In the genomic region with DNA sequence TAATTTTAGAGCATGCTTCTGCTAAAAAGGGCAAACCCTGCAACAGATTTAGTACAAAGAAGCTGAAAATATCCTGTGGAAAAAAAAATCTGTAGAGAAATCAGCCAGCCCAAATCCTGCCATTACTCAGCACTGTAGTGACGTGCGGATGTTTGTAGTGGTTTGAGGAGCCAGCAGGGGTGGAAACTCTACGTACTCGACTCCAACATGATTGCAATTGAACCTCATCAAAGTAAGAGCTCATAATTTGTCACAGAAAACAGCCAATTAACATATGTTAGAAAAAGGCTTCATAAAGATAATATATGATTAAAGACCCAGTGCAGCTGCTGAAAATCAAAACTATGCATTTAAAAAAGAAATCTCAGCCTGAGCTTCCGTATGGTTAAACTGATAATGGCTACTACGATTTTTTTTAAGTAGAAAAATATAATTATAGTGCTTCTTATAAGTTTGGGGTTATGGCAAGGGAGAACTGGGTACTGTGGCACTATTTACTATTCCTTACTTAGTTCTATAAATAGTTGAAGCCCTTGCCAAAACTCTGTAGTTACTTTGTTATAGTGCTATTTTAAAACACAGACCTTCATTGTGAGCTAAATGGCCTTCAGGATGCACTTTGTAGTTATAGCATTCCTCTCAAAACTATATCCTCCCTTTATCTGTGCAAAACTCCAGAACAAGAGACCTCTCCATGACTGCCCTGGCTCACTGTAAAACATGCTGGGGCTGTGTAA, we compare ENCODE assay signal across 8 cellular contexts. TPM values are rescaled to one million over a fixed set of nuclear protein-coding genes. Genes with fewer than 3 reads are reported as not detected.
A peak's percentile ranks its signal among the peaks of the same experiment; 100 is the strongest.
DNase-seq lines count a peak whose midpoint lies in the region; ATAC-seq and TF ChIP-seq lines count a peak whose summit lies in the region.

No MANE protein-coding gene starts in this region.

- H3K4me3 ChIP-seq in right lobe of liver = no peak overlapping the region
- no peak overlapping the region for H3K4me3 ChIP-seq in endodermal cell (ENCODE audit: low read length)

- TF ChIP-seq POLR2A in right lobe of liver (IDR thresholded peaks at IDR 0.05) = no peak

- ATAC-seq in HG03460 (IDR thresholded peaks at IDR 0.05; ENCODE audit: unreplicated experiment) (peak; percentile 38), right lobe of liver (peak; percentile 56 to 71 (median 62))
- ATAC-seq in stimulated activated memory B cell treated with anti-CD40 and anti-IgM and Interleukin-4, amounts not matched to agents 10 μg/mL and 1 μg/mL and 100 μg/mL, for 72 hours = peak; percentile 86

- H3K36me3 ChIP-seq in right lobe of liver = no peaks in the 10 kb centered on the region
- H3K36me3 ChIP-seq in endodermal cell (ENCODE audit: control insufficient read depth, insufficient read depth, low read length) = no peaks in the 10 kb centered on the region

- H3K9me3 Mint-ChIP-seq in stimulated activated memory B cell treated with anti-CD40 and anti-IgM and Interleukin-4, amounts not matched to agents 10 μg/mL and 1 μg/mL and 100 μg/mL, for 72 hours = no peaks in the 10 kb centered on the region
- no peaks in the 10 kb centered on the region for H3K9me3 Mint-ChIP-seq in endodermal cell

- DNase-seq in activated effector memory CD4-positive, alpha-beta T cell treated with anti-CD3 and anti-CD28 coated beads, Interleukin-2, amount 50 U/mL, for 16 hours = peak; percentile 63
- DNase-seq in activated effector memory CD4-positive, alpha-beta T cell treated with Interleukin-2 at 50 U/mL for 16 hours = no peak
- peak; percentile 39 for DNase-seq in activated naive CD4-positive, alpha-beta T cell treated with anti-CD3 and anti-CD28 coated beads, Interleukin-2, amount 50 U/mL, for 16 hours
- no peak for DNase-seq in right lobe of liver
- DNase-seq in SKM-1 treated with dmso at 0.1 percent for 144 hours (lab: John Stamatoyannopoulos, UW; ENCODE audit: unreplicated experiment) = no peak
- DNase-seq in endodermal cell = no peak

- no peaks in the 10 kb centered on the region for H3K9me3 ChIP-seq in right lobe of liver
- H3K9me3 ChIP-seq in endodermal cell (ENCODE audit: control insufficient read depth, low read length) = no peaks in the 10 kb centered on the region

- peaks cover 13% of the 10 kb centered on the region for H3K36me3 Mint-ChIP-seq in stimulated activated memory B cell treated with anti-CD40 and anti-IgM and Interleukin-4, amounts not matched to agents 10 μg/mL and 1 μg/mL and 100 μg/mL, for 72 hours
- no peaks in the 10 kb centered on the region for H3K36me3 Mint-ChIP-seq in endodermal cell (ENCODE audit: low read depth)

- no peaks in the 10 kb centered on the region for H3K27me3 Mint-ChIP-seq in stimulated activated memory B cell treated with anti-CD40 and anti-IgM and Interleukin-4, amounts not matched to agents 10 μg/mL and 1 μg/mL and 100 μg/mL, for 72 hours
- no peaks in the 10 kb centered on the region for H3K27me3 Mint-ChIP-seq in endodermal cell (ENCODE audit: insufficient read depth)

- H3K9ac ChIP-seq in endodermal cell (ENCODE audit: extremely low read depth, low read length, poor library complexity, severe bottlenecking) = no peak overlapping the region

- H3K4me3 Mint-ChIP-seq in stimulated activated memory B cell treated with anti-CD40 and anti-IgM and Interleukin-4, amounts not matched to agents 10 μg/mL and 1 μg/mL and 100 μg/mL, for 72 hours = peak overlapping the region; percentile 65
- H3K4me3 Mint-ChIP-seq in endodermal cell = no peak overlapping the region

- H3K27me3 ChIP-seq in right lobe of liver (no peaks in the 10 kb centered on the region), endodermal cell (ENCODE audit: control insufficient read depth, insufficient read depth, low read length, poor library complexity, severe bottlenecking) (no peaks in the 10 kb centered on the region)

- no peaks in the 10 kb centered on the region for H3K4me1 ChIP-seq in right lobe of liver
- H3K4me1 ChIP-seq in endodermal cell (ENCODE audit: control insufficient read depth, insufficient read depth, low read length) = no peaks in the 10 kb centered on the region

- peaks cover 72% of the 10 kb centered on the region for H3K4me1 Mint-ChIP-seq in stimulated activated memory B cell treated with anti-CD40 and anti-IgM and Interleukin-4, amounts not matched to agents 10 μg/mL and 1 μg/mL and 100 μg/mL, for 72 hours
- H3K4me1 Mint-ChIP-seq in endodermal cell = peaks cover 7% of the 10 kb centered on the region

- TF ChIP-seq CTCF in right lobe of liver (IDR thresholded peaks at IDR 0.05) (no peak), endodermal cell (conservative IDR thresholded peaks at IDR 0.05) (no peak)

- WGBS in right lobe of liver (ENCODE audit: insufficient coverage, low coverage, low lambda C conversion rate, missing lambda C conversion rate) = 33% methylated on average over 6 of the region's 6 CpGs
- 91% methylated on average over 6 of the region's 6 CpGs; no CpG with 5 or more reads in 1 of the 2 experiments for WGBS in endodermal cell (ENCODE audit: insufficient coverage in 1 of 2, insufficient read length in 1 of 2), 2 experiments

- peak overlapping the region; percentile 70 for H3K27ac Mint-ChIP-seq in stimulated activated memory B cell treated with anti-CD40 and anti-IgM and Interleukin-4, amounts not matched to agents 10 μg/mL and 1 μg/mL and 100 μg/mL, for 72 hours
- no peak overlapping the region for H3K27ac Mint-ChIP-seq in endodermal cell

- H3K27ac ChIP-seq in right lobe of liver (peak overlapping the region; percentile 29 to 47 (median 34)), endodermal cell (ENCODE audit: low read depth, low read length) (no peak overlapping the region)

- intact Hi-C loops in right lobe of liver (cut with DNase I) = no loop called here

RNA-seq across cellular contexts. Expression of gene MEF2C, which starts 49.4 kb away (rescaled TPM):
- total RNA-seq in right lobe of liver (10 to 100 TPM in 2 of 6 experiments, 1 to 10 TPM in 4; 4.4 to 19.4 (median 6.4) TPM), endodermal cell (under 1 TPM; 0.64 to 0.86 TPM)
- polyA plus RNA-seq in endodermal cell (2013, experiment 1 of 2) = 6.9 TPM
- 6.1 TPM for polyA plus RNA-seq in endodermal cell (2013, experiment 2 of 2)

Comparison
In these comparisons a context has a peak if more than half of its experiments do, and no peak if none do; other contexts are left out.
1. DNase-seq: peak in activated effector memory CD4-positive, alpha-beta T cell treated with anti-CD3 and anti-CD28 coated beads, Interleukin-2, amount 50 U/mL, for 16 hours (single experiment) and activated naive CD4-positive, alpha-beta T cell treated with anti-CD3 and anti-CD28 coated beads, Interleukin-2, amount 50 U/mL, for 16 hours (single experiment); none in activated effector memory CD4-positive, alpha-beta T cell treated with Interleukin-2 at 50 U/mL for 16 hours (single experiment), right lobe of liver (0 of 3), SKM-1 treated with dmso at 0.1 percent for 144 hours (single experiment) and endodermal cell (single experiment).
2. Peak in every context shown above with its lines, with median percentiles within 50 percentile points of each other: ATAC-seq.